Comparison of ENCODE assay signal across 1 cellular context in genomic region chr11:64226507-64227051, GRCh38.
TF ChIP-seq lines count a peak whose summit lies in the region.

No MANE protein-coding gene starts in this region.

TF ChIP-seq in H1, 55 proteins besides CTCF, POLR2A, EP300 and RAD21:
- TF ChIP-seq RNF2 (IDR thresholded peaks at IDR 0.05; ENCODE audit: borderline replicate concordance, low read depth, low read length, missing control alignments, poor library complexity, severe bottlenecking) (no peak), ZNF274 (IDR thresholded peaks at IDR 0.05; ENCODE audit: borderline replicate concordance, extremely low read depth, low read length) (no peak), RXRA (IDR thresholded peaks at IDR 0.05; ENCODE audit: insufficient read depth, low read depth, low read length) (no peak), SIX5 (IDR thresholded peaks at IDR 0.05; ENCODE audit: low read depth, low read length) (no peak), SAP30 (IDR thresholded peaks at IDR 0.05; ENCODE audit: insufficient read depth, insufficient replicate concordance, low read length) (no peak), CEBPB (IDR thresholded peaks at IDR 0.05; ENCODE audit: low read depth, low read length) (no peak), SIN3A (conservative IDR thresholded peaks at IDR 0.05 in 1 of 2, IDR thresholded peaks at IDR 0.05 in 1 of 2; ENCODE audit: low read depth in 1 of 2, low read length in 2 of 2) (no peak; a peak in 1 of 4 replicates), KDM1A (IDR thresholded peaks at IDR 0.05; ENCODE audit: borderline replicate concordance, low read length) (no peak), CHD2 (IDR thresholded peaks at IDR 0.05; ENCODE audit: low read length) (no peak), E2F6 (IDR thresholded peaks at IDR 0.05) (no peak), TEAD4 (IDR thresholded peaks at IDR 0.05; ENCODE audit: low read depth, low read length) (no peak), TAF7 (optimal IDR thresholded peaks at IDR 0.05; ENCODE audit: borderline replicate concordance, low read depth, low read length) (no peak), RFX5 (IDR thresholded peaks at IDR 0.05; ENCODE audit: borderline replicate concordance, low read depth, low read length) (no peak)
